22 cellular contexts compared by ENCODE assay signal in the genomic region with DNA sequence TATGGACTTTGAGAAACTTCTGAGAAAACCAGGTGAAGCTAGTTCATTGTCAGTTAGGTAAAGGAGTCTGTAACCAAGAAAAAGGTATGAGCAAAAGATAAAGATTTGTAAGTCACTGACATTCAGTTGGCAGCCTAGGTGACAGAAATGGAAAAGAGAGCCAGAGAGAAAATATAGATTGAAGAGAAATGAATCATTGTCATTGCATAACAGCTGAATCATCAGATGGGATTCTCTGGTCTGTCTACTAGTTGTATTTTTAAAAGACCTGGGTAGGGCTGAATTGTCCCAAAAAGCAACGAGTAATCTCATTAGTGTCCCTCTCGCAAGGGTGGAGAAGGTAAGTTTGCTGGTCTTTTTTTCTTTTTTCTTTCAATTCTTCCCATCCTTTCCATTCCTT. TPM values are rescaled to one million over a fixed set of nuclear protein-coding genes. Genes with fewer than 3 reads are reported as not detected.
DNase-seq lines count a peak whose midpoint lies in the region; ATAC-seq, FAIRE-seq and TF ChIP-seq lines count a peak whose summit lies in the region.
"Had no signal": no experiment of that assay in that cellular context is flagged by ENCODE, and none has a peak within 500 bp of the region (broad histone marks: within the 10 kb centered on the region; RNA-seq: fewer than 3 reads in every experiment).

No MANE protein-coding gene starts in this region.

- H3K4me3 ChIP-seq in RWPE2 (ENCODE audit: severe bottlenecking) = no peak overlapping the region
- H3K4me3 ChIP-seq in fibroblast of pulmonary artery (replicated peaks; ENCODE audit: low read depth, low read length) = no peak overlapping the region

- H3K27ac Mint-ChIP-seq in activated CD4-positive, alpha-beta T cell treated with anti-CD3 and anti-CD28 coated beads, Interleukin-2, amount 10 ng/mL, durations not matched to agents 24 days and 14 days = no peak overlapping the region
- H3K27ac Mint-ChIP-seq in activated CD4-positive, alpha-beta memory T cell treated with anti-CD3 and anti-CD28 coated beads for 36 hours = no peak overlapping the region
- H3K27ac Mint-ChIP-seq: activated CD4-positive, alpha-beta T cell treated with anti-CD3 and anti-CD28 coated beads for 36 hours; activated naive CD8-positive, alpha-beta T cell; activated T-cell treated with anti-CD3 and anti-CD28 coated beads, Interleukin-2, amount 50 U/mL, for 24 hours; CD8-positive, alpha-beta memory T cell had no signal

- H3K27me3 ChIP-seq in RWPE2 (ENCODE audit: insufficient read depth, poor library complexity, severe bottlenecking) = no peaks in the 10 kb centered on the region

- no peaks in the 10 kb centered on the region for H3K4me1 Mint-ChIP-seq in activated CD4-positive, alpha-beta T cell treated with anti-CD3 and anti-CD28 coated beads, Interleukin-2, amount 10 ng/mL, durations not matched to agents 24 days and 14 days
- H3K4me1 Mint-ChIP-seq in activated CD4-positive, alpha-beta memory T cell treated with anti-CD3 and anti-CD28 coated beads for 36 hours (ENCODE audit: low read depth) = no peaks in the 10 kb centered on the region
- H3K4me1 Mint-ChIP-seq: activated CD4-positive, alpha-beta T cell treated with anti-CD3 and anti-CD28 coated beads for 36 hours; CD8-positive, alpha-beta memory T cell had no signal

- CTCF ChIA-PET in activated CD4-positive, alpha-beta memory T cell treated with anti-CD3 and anti-CD28 coated beads for 36 hours (lab: Charles Lee) = no interaction called here

- no peaks in the 10 kb centered on the region for H3K9me3 ChIP-seq in RWPE2 (ENCODE audit: severe bottlenecking)

- peaks cover 10% of the 10 kb centered on the region for H3K4me1 ChIP-seq in RWPE2 (ENCODE audit: insufficient read depth, poor library complexity, severe bottlenecking)

- H3K27me3 Mint-ChIP-seq in activated CD4-positive, alpha-beta T cell treated with anti-CD3 and anti-CD28 coated beads, Interleukin-2, amount 10 ng/mL, durations not matched to agents 24 days and 14 days = peaks cover 6% of the 10 kb centered on the region
- H3K27me3 Mint-ChIP-seq in activated CD4-positive, alpha-beta memory T cell treated with anti-CD3 and anti-CD28 coated beads for 36 hours = no peaks in the 10 kb centered on the region
- H3K27me3 Mint-ChIP-seq: activated CD4-positive, alpha-beta T cell treated with anti-CD3 and anti-CD28 coated beads for 36 hours; activated naive CD8-positive, alpha-beta T cell; CD8-positive, alpha-beta memory T cell had no signal

- peaks cover 3% of the 10 kb centered on the region for H3K9me3 Mint-ChIP-seq in activated CD4-positive, alpha-beta T cell treated with anti-CD3 and anti-CD28 coated beads, Interleukin-2, amount 10 ng/mL, durations not matched to agents 24 days and 14 days
- H3K9me3 Mint-ChIP-seq in activated CD4-positive, alpha-beta memory T cell treated with anti-CD3 and anti-CD28 coated beads for 36 hours = no peaks in the 10 kb centered on the region
- H3K9me3 Mint-ChIP-seq: activated T-cell treated with anti-CD3 and anti-CD28 coated beads, Interleukin-2, amount 50 U/mL, for 24 hours had no signal

- peak; percentile 94 for ATAC-seq in RWPE2 (ENCODE audit: low read depth)
- ATAC-seq: activated CD4-positive, alpha-beta T cell treated with anti-CD3 and anti-CD28 coated beads for 36 hours had no signal

- TF ChIP-seq CTCF in RWPE2 (IDR thresholded peaks at IDR 0.05; ENCODE audit: poor library complexity, severe bottlenecking) (no peak), fibroblast of pulmonary artery (IDR thresholded peaks at IDR 0.05; ENCODE audit: low read length, missing control alignments) (no peak)

- H3K36me3 Mint-ChIP-seq in activated CD4-positive, alpha-beta T cell treated with anti-CD3 and anti-CD28 coated beads, Interleukin-2, amount 10 ng/mL, durations not matched to agents 24 days and 14 days (ENCODE audit: low read depth) = no peaks in the 10 kb centered on the region
- H3K36me3 Mint-ChIP-seq in activated CD4-positive, alpha-beta memory T cell treated with anti-CD3 and anti-CD28 coated beads for 36 hours = no peaks in the 10 kb centered on the region
- H3K36me3 Mint-ChIP-seq: activated naive CD8-positive, alpha-beta T cell; CD8-positive, alpha-beta memory T cell had no signal

- peak overlapping the region; percentile 18 for H3K27ac ChIP-seq in RWPE2 (ENCODE audit: poor library complexity, severe bottlenecking)

- no peak overlapping the region for H3K4me3 Mint-ChIP-seq in activated CD4-positive, alpha-beta T cell treated with anti-CD3 and anti-CD28 coated beads, Interleukin-2, amount 10 ng/mL, durations not matched to agents 24 days and 14 days
- no peak overlapping the region for H3K4me3 Mint-ChIP-seq in activated CD4-positive, alpha-beta memory T cell treated with anti-CD3 and anti-CD28 coated beads for 36 hours
- H3K4me3 Mint-ChIP-seq: activated CD4-positive, alpha-beta T cell treated with anti-CD3 and anti-CD28 coated beads for 36 hours; activated naive CD8-positive, alpha-beta T cell; activated T-cell treated with anti-CD3 and anti-CD28 coated beads, Interleukin-2, amount 50 U/mL, for 24 hours; CD8-positive, alpha-beta memory T cell had no signal

- DNase-seq in SIG-M5 treated with dmso at 0.1 percent for 504 hours (lab: John Stamatoyannopoulos, UW; ENCODE audit: unreplicated experiment) = peak; percentile 73
- no peak for DNase-seq in SIG-M5 (lab: John Stamatoyannopoulos, UW)
- DNase-seq in RWPE2 (ENCODE audit: low spot score) = no peak
- peak; percentile 57 for DNase-seq in fibroblast of pulmonary artery (ENCODE audit: low read depth)
- DNase-seq in urothelium cell line (ENCODE audit: low spot score) = peak; percentile 18
- DNase-seq in DMS153 (lab: John Stamatoyannopoulos, UW) = no peak
- DNase-seq in activated CD4-positive, alpha-beta T cell treated with anti-CD3 and anti-CD28 coated beads, Interleukin-2, amount 10 ng/mL, durations not matched to agents 24 days and 14 days = no peak
- no peak for DNase-seq in activated CD4-positive, alpha-beta memory T cell treated with anti-CD3 and anti-CD28 coated beads for 36 hours
- DNase-seq: 8988T; activated CD4-positive, alpha-beta T cell treated with anti-CD3 and anti-CD28 coated beads for 36 hours; activated T-cell treated with anti-CD3 and anti-CD28 coated beads, Interleukin-2, amount 50 U/mL, for 24 hours; CD8-positive, alpha-beta memory T cell; cerebellar nuclear complex; H7; KBM-7; left cardiac atrium; NCI-H1694; NCI-H526 treated with DMSO at 0.1 percent for 48 hours; substantia nigra had no signal

- intact Hi-C loops in activated CD4-positive, alpha-beta T cell treated with anti-CD3 and anti-CD28 coated beads, Interleukin-2, amount 10 ng/mL, durations not matched to agents 24 days and 14 days (cut with micrococcal nuclease) = no loop called here
- intact Hi-C loops in activated CD4-positive, alpha-beta memory T cell treated with anti-CD3 and anti-CD28 coated beads for 36 hours (cut with micrococcal nuclease) = no loop called here

- FAIRE-seq in urothelium cell line (lab: Jason Lieb, UNC) = no peak
- FAIRE-seq: endometrium, G401.6 had no signal

- POLR2A ChIA-PET in activated CD4-positive, alpha-beta memory T cell treated with anti-CD3 and anti-CD28 coated beads for 36 hours (lab: Charles Lee) = no interaction called here

- H3K36me3 ChIP-seq in RWPE2 (ENCODE audit: low read depth) = no peaks in the 10 kb centered on the region

RNA-seq across cellular contexts. Expression of a gene that starts 36.6 kb away (rescaled TPM):
- total RNA-seq in activated CD4-positive, alpha-beta T cell treated with anti-CD3 and anti-CD28 coated beads, Interleukin-2, amount 10 ng/mL, durations not matched to agents 24 days and 14 days = 1.1 TPM in 2 replicates
- total RNA-seq in activated CD4-positive, alpha-beta memory T cell treated with anti-CD3 and anti-CD28 coated beads for 36 hours = 1 to 10 TPM; 2.8 to 2.9 TPM

Comparison
In these comparisons a context has a peak if more than half of its experiments do, and no peak if none do; other contexts are left out.
1. DNase-seq: peak in SIG-M5 treated with dmso at 0.1 percent for 504 hours (single experiment), fibroblast of pulmonary artery (single experiment) and urothelium cell line (single experiment); none in SIG-M5 (single experiment), RWPE2 (single experiment), DMS153 (single experiment), activated CD4-positive, alpha-beta T cell treated with anti-CD3 and anti-CD28 coated beads, Interleukin-2, amount 10 ng/mL, durations not matched to agents 24 days and 14 days (single experiment) and activated CD4-positive, alpha-beta memory T cell treated with anti-CD3 and anti-CD28 coated beads for 36 hours (single experiment).